ENCODE assay signal across 1 cellular context in genomic region chr12:91155990-91156389, GRCh38.
TF ChIP-seq lines count a peak whose summit lies in the region.

No MANE protein-coding gene starts in this region.

TF ChIP-seq in GM23338, 12 proteins besides CTCF, POLR2A, EP300 and RAD21 (continued from another document):
- TF ChIP-seq, protein P1, sequence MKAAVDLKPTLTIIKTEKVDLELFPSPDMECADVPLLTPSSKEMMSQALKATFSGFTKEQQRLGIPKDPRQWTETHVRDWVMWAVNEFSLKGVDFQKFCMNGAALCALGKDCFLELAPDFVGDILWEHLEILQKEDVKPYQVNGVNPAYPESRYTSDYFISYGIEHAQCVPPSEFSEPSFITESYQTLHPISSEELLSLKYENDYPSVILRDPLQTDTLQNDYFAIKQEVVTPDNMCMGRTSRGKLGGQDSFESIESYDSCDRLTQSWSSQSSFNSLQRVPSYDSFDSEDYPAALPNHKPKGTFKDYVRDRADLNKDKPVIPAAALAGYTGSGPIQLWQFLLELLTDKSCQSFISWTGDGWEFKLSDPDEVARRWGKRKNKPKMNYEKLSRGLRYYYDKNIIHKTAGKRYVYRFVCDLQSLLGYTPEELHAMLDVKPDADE (IDR thresholded peaks at IDR 0.05), result no peak
- TF ChIP-seq CREB1 (CRISPR knock-in tag; IDR thresholded peaks at IDR 0.05; ENCODE audit: low read depth) (no peak), EZH2 (IDR thresholded peaks at IDR 0.05; ENCODE audit: low read depth, unreplicated experiment) (no peak), JUNB (IDR thresholded peaks at IDR 0.05; ENCODE audit: unreplicated experiment) (no peak), POLR2AphosphoS5 (IDR thresholded peaks at IDR 0.05; ENCODE audit: low read depth) (no peak), ZNF331 (CRISPR knock-in tag; IDR thresholded peaks at IDR 0.05; ENCODE audit: low read depth) (no peak), STAT1 (IDR thresholded peaks at IDR 0.05; ENCODE audit: unreplicated experiment) (no peak), EZH2phosphoT487 (IDR thresholded peaks at IDR 0.05; ENCODE audit: unreplicated experiment) (no peak)
- TF ChIP-seq, protein P2, sequence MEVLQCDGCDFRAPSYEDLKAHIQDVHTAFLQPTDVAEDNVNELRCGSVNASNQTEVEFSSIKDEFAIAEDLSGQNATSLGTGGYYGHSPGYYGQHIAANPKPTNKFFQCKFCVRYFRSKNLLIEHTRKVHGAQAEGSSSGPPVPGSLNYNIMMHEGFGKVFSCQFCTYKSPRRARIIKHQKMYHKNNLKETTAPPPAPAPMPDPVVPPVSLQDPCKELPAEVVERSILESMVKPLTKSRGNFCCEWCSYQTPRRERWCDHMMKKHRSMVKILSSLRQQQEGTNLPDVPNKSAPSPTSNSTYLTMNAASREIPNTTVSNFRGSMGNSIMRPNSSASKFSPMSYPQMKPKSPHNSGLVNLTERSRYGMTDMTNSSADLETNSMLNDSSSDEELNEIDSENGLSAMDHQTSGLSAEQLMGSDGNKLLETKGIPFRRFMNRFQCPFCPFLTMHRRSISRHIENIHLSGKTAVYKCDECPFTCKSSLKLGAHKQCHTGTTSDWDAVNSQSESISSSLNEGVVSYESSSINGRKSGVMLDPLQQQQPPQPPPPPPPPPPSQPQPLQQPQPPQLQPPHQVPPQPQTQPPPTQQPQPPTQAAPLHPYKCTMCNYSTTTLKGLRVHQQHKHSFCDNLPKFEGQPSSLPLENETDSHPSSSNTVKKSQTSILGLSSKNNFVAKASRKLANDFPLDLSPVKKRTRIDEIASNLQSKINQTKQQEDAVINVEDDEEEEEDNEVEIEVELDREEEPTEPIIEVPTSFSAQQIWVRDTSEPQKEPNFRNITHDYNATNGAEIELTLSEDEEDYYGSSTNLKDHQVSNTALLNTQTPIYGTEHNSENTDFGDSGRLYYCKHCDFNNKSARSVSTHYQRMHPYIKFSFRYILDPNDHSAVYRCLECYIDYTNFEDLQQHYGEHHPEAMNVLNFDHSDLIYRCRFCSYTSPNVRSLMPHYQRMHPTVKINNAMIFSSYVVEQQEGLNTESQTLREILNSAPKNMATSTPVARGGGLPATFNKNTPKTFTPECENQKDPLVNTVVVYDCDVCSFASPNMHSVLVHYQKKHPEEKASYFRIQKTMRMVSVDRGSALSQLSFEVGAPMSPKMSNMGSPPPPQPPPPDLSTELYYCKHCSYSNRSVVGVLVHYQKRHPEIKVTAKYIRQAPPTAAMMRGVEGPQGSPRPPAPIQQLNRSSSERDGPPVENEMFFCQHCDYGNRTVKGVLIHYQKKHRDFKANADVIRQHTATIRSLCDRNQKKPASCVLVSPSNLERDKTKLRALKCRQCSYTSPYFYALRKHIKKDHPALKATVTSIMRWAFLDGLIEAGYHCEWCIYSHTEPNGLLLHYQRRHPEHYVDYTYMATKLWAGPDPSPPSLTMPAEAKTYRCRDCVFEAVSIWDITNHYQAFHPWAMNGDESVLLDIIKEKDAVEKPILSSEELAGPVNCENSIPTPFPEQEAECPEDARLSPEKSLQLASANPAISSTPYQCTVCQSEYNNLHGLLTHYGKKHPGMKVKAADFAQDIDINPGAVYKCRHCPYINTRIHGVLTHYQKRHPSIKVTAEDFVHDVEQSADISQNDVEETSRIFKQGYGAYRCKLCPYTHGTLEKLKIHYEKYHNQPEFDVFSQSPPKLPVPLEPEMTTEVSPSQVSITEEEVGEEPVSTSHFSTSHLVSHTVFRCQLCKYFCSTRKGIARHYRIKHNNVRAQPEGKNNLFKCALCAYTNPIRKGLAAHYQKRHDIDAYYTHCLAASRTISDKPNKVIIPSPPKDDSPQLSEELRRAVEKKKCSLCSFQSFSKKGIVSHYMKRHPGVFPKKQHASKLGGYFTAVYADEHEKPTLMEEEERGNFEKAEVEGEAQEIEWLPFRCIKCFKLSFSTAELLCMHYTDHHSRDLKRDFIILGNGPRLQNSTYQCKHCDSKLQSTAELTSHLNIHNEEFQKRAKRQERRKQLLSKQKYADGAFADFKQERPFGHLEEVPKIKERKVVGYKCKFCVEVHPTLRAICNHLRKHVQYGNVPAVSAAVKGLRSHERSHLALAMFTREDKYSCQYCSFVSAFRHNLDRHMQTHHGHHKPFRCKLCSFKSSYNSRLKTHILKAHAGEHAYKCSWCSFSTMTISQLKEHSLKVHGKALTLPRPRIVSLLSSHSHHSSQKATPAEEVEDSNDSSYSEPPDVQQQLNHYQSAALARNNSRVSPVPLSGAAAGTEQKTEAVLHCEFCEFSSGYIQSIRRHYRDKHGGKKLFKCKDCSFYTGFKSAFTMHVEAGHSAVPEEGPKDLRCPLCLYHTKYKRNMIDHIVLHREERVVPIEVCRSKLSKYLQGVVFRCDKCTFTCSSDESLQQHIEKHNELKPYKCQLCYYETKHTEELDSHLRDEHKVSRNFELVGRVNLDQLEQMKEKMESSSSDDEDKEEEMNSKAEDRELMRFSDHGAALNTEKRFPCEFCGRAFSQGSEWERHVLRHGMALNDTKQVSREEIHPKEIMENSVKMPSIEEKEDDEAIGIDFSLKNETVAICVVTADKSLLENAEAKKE (CRISPR knock-in tag; IDR thresholded peaks at IDR 0.05), result no peak
TF ChIP-seq in GM23338: peak in this region for 0.
